30 cellular contexts compared by ENCODE assay signal in the genomic region with DNA sequence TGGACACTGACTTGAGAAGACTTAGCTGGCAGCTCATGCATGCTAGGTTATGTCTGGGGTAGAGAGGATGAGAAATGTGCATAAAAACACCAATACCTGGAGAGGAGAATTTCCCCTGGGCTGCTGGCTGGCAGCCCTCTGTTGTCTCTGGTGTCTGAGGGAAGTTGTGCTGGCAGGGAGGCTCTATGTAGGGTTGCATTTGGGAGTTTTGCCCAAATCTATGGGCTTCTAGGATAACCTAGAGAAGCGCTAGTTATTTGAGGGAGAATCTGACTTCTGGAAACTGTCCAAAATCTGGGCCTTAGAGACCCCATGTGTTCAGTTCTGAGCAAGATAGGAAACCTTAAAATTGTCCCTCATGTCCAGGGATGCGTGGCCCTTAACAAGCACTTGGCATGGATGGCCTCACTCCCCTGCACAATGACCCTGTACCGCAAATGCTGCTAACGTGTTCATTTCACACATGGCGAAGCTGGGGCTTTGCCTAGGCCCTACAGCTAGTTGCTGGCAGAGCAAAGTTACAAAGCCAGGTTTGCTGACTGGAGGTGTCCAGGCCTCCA.
"Had no signal": no experiment of that assay in that cellular context is flagged by ENCODE, and none has a peak within 500 bp of the region (broad histone marks: within the 10 kb centered on the region; RNA-seq: fewer than 3 reads in every experiment).

No MANE protein-coding gene starts in this region.

- ATAC-seq: activated T-cell treated with anti-CD3 and anti-CD28 coated beads, Interleukin-2, amount 50 U/mL, for 4 hours; activated T-helper 17 cell treated with anti-CD3 and anti-CD28 coated beads, Interleukin-2, amount 50 U/mL, for 72 hours; effector memory CD8-positive, alpha-beta T cell; foreskin keratinocyte; gastrocnemius medialis; heart right ventricle; WTC11 had no signal

- H3K4me3 Mint-ChIP-seq: activated CD4-positive, alpha-beta memory T cell treated with anti-CD3 and anti-CD28 coated beads, Interleukin-2, amount 10 ng/mL, durations not matched to agents 7 days and 5 days; activated CD4-positive, alpha-beta T cell treated with anti-CD3 and anti-CD28 coated beads, Interleukin-2, amount 10 ng/mL, durations not matched to agents 7 days and 5 days; activated naive CD8-positive, alpha-beta T cell; activated T-cell treated with anti-CD3 and anti-CD28 coated beads, Interleukin-2, amount 50 U/mL, for 4 hours; activated T-helper 17 cell treated with anti-CD3 and anti-CD28 coated beads, Interleukin-2, amount 50 U/mL, for 72 hours; central memory CD8-positive, alpha-beta T cell; effector memory CD8-positive, alpha-beta T cell; WTC11 had no signal

- FAIRE-seq: astrocyte, bronchial epithelial cell, colon had no signal

- H3K9me3 ChIP-seq: esophagus muscularis mucosa, gastrocnemius medialis, heart right ventricle had no signal

- H3K4me3 ChIP-seq: esophagus muscularis mucosa, gastrocnemius medialis, heart right ventricle had no signal

- H3K4me1 ChIP-seq: esophagus muscularis mucosa, foreskin keratinocyte had no signal

- DNase-seq: activated CD4-positive, alpha-beta memory T cell treated with anti-CD3 and anti-CD28 coated beads, Interleukin-2, amount 10 ng/mL, durations not matched to agents 7 days and 5 days; activated CD4-positive, alpha-beta T cell treated with anti-CD3 and anti-CD28 coated beads for 1 hour; activated CD4-positive, alpha-beta T cell treated with anti-CD3 and anti-CD28 coated beads for 4 hours; activated CD4-positive, alpha-beta T cell treated with anti-CD3 and anti-CD28 coated beads, Interleukin-2, amount 10 ng/mL, durations not matched to agents 7 days and 5 days; activated CD4-positive, alpha-beta T cell treated with anti-CD3 and anti-CD28 coated beads, Interleukin-2, amount 50 U/mL, for 4 hours; activated effector memory CD4-positive, alpha-beta T cell treated with Interleukin-2 at 50 U/mL for 16 hours; activated gamma-delta T cell treated with Interleukin-2 at 50 U/mL for 16 hours; activated naive CD4-positive, alpha-beta T cell treated with anti-CD3 and anti-CD28 coated beads, Interleukin-2, amount 50 U/mL, for 16 hours; activated naive CD4-positive, alpha-beta T cell treated with Interleukin-2 at 50 U/mL for 16 hours; activated T-cell treated with anti-CD3 and anti-CD28 coated beads, Interleukin-2, amount 50 U/mL, for 4 hours; amniotic stem cell; anterior cingulate cortex; brain microvascular endothelial cell; cortex of kidney; dermis blood vessel endothelial cell; effector CD4-positive, alpha-beta T cell; effector memory CD8-positive, alpha-beta T cell; erythroblast; foreskin keratinocyte; gastrocnemius medialis; heart right ventricle; T-helper 2 cell had no signal

- H3K27ac ChIP-seq: brain microvascular endothelial cell, esophagus muscularis mucosa, foreskin keratinocyte, gastrocnemius medialis, heart right ventricle had no signal

- H3K27ac Mint-ChIP-seq: activated CD4-positive, alpha-beta memory T cell treated with anti-CD3 and anti-CD28 coated beads, Interleukin-2, amount 10 ng/mL, durations not matched to agents 7 days and 5 days; activated CD4-positive, alpha-beta T cell treated with anti-CD3 and anti-CD28 coated beads, Interleukin-2, amount 10 ng/mL, durations not matched to agents 7 days and 5 days; activated naive CD8-positive, alpha-beta T cell; activated T-helper 17 cell treated with anti-CD3 and anti-CD28 coated beads, Interleukin-2, amount 50 U/mL, for 72 hours; effector memory CD8-positive, alpha-beta T cell; WTC11 had no signal

- H3K4me1 Mint-ChIP-seq: activated CD4-positive, alpha-beta memory T cell treated with anti-CD3 and anti-CD28 coated beads, Interleukin-2, amount 10 ng/mL, durations not matched to agents 7 days and 5 days; activated CD4-positive, alpha-beta T cell treated with anti-CD3 and anti-CD28 coated beads, Interleukin-2, amount 10 ng/mL, durations not matched to agents 7 days and 5 days; activated T-helper 17 cell treated with anti-CD3 and anti-CD28 coated beads, Interleukin-2, amount 50 U/mL, for 72 hours; central memory CD8-positive, alpha-beta T cell; WTC11 had no signal

- H3K36me3 ChIP-seq: brain microvascular endothelial cell, esophagus muscularis mucosa, gastrocnemius medialis, heart right ventricle had no signal

- H3K27me3 ChIP-seq: brain microvascular endothelial cell, gastrocnemius medialis had no signal

- H3K9me3 Mint-ChIP-seq: activated CD4-positive, alpha-beta memory T cell treated with anti-CD3 and anti-CD28 coated beads, Interleukin-2, amount 10 ng/mL, durations not matched to agents 7 days and 5 days; activated CD4-positive, alpha-beta T cell treated with anti-CD3 and anti-CD28 coated beads, Interleukin-2, amount 10 ng/mL, durations not matched to agents 7 days and 5 days; activated T-cell treated with anti-CD3 and anti-CD28 coated beads, Interleukin-2, amount 50 U/mL, for 4 hours; activated T-helper 17 cell treated with anti-CD3 and anti-CD28 coated beads, Interleukin-2, amount 50 U/mL, for 72 hours; central memory CD8-positive, alpha-beta T cell; effector memory CD8-positive, alpha-beta T cell had no signal

- H3K36me3 Mint-ChIP-seq: activated naive CD8-positive, alpha-beta T cell; WTC11 had no signal
